Comparison of ENCODE assay signal across 1 cellular context in the genomic region with DNA sequence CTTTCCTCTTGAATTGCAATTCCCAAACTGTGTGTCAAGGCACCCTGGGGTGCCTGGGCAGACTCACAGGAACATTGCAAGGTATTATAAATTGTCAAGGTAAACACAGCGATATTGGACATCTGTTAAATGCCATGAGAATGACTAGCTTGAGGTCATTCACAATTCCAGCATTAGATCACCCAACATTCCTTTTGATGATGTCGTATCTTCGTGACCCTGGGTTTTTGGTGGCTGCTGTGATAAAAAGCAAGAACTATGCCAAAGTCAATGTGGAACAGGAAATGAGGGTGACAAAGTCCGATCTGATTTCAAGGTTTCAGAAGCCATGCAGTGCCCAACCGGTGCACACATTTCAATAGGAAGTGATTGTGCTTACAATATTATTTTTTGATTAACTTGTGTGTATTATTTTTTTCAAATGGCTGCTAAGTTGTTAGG.
A peak's percentile ranks its signal among the peaks of the same experiment; 100 is the strongest.
TF ChIP-seq lines count a peak whose summit lies in the region.

No MANE protein-coding gene starts in this region.

TF ChIP-seq in HEK293, 187 proteins besides CTCF, POLR2A, EP300 and RAD21 (continued from another document and continues in another):
- TF ChIP-seq, protein P1, sequence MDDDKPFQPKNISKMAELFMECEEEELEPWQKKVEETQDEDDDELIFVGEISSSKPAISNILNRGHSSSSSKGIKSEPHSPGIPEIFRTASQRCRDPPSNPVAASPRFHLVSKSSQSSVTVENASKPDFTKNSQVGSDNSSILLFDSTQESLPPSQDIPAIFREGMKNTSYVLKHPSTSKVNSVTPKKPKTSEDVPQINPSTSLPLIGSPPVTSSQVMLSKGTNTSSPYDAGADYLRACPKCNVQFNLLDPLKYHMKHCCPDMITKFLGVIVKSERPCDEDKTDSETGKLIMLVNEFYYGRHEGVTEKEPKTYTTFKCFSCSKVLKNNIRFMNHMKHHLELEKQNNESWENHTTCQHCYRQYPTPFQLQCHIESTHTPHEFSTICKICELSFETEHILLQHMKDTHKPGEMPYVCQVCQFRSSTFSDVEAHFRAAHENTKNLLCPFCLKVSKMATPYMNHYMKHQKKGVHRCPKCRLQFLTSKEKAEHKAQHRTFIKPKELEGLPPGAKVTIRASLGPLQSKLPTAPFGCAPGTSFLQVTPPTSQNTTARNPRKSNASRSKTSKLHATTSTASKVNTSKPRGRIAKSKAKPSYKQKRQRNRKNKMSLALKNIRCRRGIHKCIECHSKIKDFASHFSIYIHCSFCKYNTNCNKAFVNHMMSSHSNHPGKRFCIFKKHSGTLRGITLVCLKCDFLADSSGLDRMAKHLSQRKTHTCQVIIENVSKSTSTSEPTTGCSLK (tag by site-specific recombination; IDR thresholded peaks at IDR 0.05): no peak
- TF ChIP-seq KLF8 (tag by site-specific recombination; IDR thresholded peaks at IDR 0.05): peak; percentile 57
- TF ChIP-seq ZSCAN23 (tag by site-specific recombination; IDR thresholded peaks at IDR 0.05): peak; percentile 81; the same call in 1 of the 2 replicates
- TF ChIP-seq ZNF654 (tag by site-specific recombination; IDR thresholded peaks at IDR 0.05; ENCODE audit: low read depth): no peak
- peak; percentile 96 for TF ChIP-seq ZNF639 (tag by site-specific recombination; IDR thresholded peaks at IDR 0.05)
- no peak for TF ChIP-seq ZNF223 (tag by site-specific recombination; IDR thresholded peaks at IDR 0.05)
- no peak for TF ChIP-seq ZNF704 (tag by site-specific recombination; IDR thresholded peaks at IDR 0.05)
- TF ChIP-seq ZNF148 (tag by site-specific recombination; IDR thresholded peaks at IDR 0.05; ENCODE audit: borderline replicate concordance): no peak
- TF ChIP-seq ZNF549 (tag by site-specific recombination; IDR thresholded peaks at IDR 0.05): no peak
- peak; percentile 66 for TF ChIP-seq GLIS1 (tag by site-specific recombination; IDR thresholded peaks at IDR 0.05)
- TF ChIP-seq ZNF24 (tag by site-specific recombination; IDR thresholded peaks at IDR 0.05): peak; percentile 98
- TF ChIP-seq ZNF514 (tag by site-specific recombination; IDR thresholded peaks at IDR 0.05): no peak
- no peak for TF ChIP-seq GLI4 (tag by site-specific recombination; IDR thresholded peaks at IDR 0.05)
- TF ChIP-seq, protein P2, sequence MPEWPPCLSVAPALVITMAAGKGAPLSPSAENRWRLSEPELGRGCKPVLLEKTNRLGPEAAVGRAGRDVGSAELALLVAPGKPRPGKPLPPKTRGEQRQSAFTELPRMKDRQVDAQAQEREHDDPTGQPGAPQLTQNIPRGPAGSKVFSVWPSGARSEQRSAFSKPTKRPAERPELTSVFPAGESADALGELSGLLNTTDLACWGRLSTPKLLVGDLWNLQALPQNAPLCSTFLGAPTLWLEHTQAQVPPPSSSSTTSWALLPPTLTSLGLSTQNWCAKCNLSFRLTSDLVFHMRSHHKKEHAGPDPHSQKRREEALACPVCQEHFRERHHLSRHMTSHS (tag by site-specific recombination; IDR thresholded peaks at IDR 0.05): 0 out of 2 replicates have a peak, but pooled peaks have one; percentile 45
- no peak for TF ChIP-seq ZNF768 (tag by site-specific recombination; IDR thresholded peaks at IDR 0.05)
- no peak for TF ChIP-seq ZBTB1 (tag by site-specific recombination; IDR thresholded peaks at IDR 0.05)
- TF ChIP-seq ZNF174 (tag by site-specific recombination; IDR thresholded peaks at IDR 0.05): no peak
- TF ChIP-seq, protein P3, sequence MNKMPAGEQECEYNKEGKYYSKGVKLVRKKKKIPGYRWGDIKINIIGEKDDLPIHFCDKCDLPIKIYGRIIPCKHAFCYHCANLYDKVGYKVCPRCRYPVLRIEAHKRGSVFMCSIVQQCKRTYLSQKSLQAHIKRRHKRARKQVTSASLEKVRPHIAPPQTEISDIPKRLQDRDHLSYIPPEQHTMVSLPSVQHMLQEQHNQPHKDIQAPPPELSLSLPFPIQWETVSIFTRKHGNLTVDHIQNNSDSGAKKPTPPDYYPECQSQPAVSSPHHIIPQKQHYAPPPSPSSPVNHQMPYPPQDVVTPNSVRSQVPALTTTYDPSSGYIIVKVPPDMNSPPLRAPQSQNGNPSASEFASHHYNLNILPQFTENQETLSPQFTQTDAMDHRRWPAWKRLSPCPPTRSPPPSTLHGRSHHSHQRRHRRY (tag by site-specific recombination; IDR thresholded peaks at IDR 0.05): no peak
- TF ChIP-seq, protein P4, sequence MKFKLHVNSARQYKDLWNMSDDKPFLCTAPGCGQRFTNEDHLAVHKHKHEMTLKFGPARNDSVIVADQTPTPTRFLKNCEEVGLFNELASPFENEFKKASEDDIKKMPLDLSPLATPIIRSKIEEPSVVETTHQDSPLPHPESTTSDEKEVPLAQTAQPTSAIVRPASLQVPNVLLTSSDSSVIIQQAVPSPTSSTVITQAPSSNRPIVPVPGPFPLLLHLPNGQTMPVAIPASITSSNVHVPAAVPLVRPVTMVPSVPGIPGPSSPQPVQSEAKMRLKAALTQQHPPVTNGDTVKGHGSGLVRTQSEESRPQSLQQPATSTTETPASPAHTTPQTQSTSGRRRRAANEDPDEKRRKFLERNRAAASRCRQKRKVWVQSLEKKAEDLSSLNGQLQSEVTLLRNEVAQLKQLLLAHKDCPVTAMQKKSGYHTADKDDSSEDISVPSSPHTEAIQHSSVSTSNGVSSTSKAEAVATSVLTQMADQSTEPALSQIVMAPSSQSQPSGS (tag by site-specific recombination; IDR thresholded peaks at IDR 0.05; ENCODE audit: low read depth): 0 out of 2 replicates have a peak, but pooled peaks have one; percentile 58
- no peak for TF ChIP-seq ZNF610 (tag by site-specific recombination; IDR thresholded peaks at IDR 0.05; ENCODE audit: borderline replicate concordance)
- TF ChIP-seq ZNF248 (tag by site-specific recombination; IDR thresholded peaks at IDR 0.05): no peak
- TF ChIP-seq ZNF311 (tag by site-specific recombination; IDR thresholded peaks at IDR 0.05; ENCODE audit: borderline replicate concordance): no peak
- no peak for TF ChIP-seq TRIM28 (IDR thresholded peaks at IDR 0.05; ENCODE audit: borderline replicate concordance, low read length)
- TF ChIP-seq IKZF3 (tag by site-specific recombination; IDR thresholded peaks at IDR 0.05): no peak
- TF ChIP-seq KLF10 (tag by site-specific recombination; IDR thresholded peaks at IDR 0.05): peak; percentile 70; the same call in 1 of the 2 replicates
- no peak for TF ChIP-seq MEIS1 (CRISPR knock-in tag; IDR thresholded peaks at IDR 0.05; ENCODE audit: borderline replicate concordance)
- TF ChIP-seq MZF1 (tag by site-specific recombination; IDR thresholded peaks at IDR 0.05; ENCODE audit: borderline replicate concordance): no peak
- TF ChIP-seq ZNF19 (tag by site-specific recombination; IDR thresholded peaks at IDR 0.05; ENCODE audit: low read depth): no peak
- no peak for TF ChIP-seq BCL11B (tag by site-specific recombination; IDR thresholded peaks at IDR 0.05; ENCODE audit: low read depth)
- peak; percentile 53; the same call in 1 of the 2 replicates for TF ChIP-seq ZNF362 (tag by site-specific recombination; IDR thresholded peaks at IDR 0.05)
- no peak for TF ChIP-seq ZNF621 (tag by site-specific recombination; IDR thresholded peaks at IDR 0.05)
- TF ChIP-seq PRDM1 (tag by site-specific recombination; IDR thresholded peaks at IDR 0.05): no peak
- TF ChIP-seq ZNF785 (tag by site-specific recombination; IDR thresholded peaks at IDR 0.05): no peak
- TF ChIP-seq ZNF16 (tag by site-specific recombination; IDR thresholded peaks at IDR 0.05; ENCODE audit: low read depth): no peak
- TF ChIP-seq TCF7L2 (IDR thresholded peaks at IDR 0.05; ENCODE audit: borderline replicate concordance, low read depth, low read length): no peak
- 0 out of 2 replicates have a peak, but pooled peaks have one; percentile 24 for TF ChIP-seq ZNF391 (tag by site-specific recombination; IDR thresholded peaks at IDR 0.05; ENCODE audit: borderline replicate concordance, low read depth)
- TF ChIP-seq ZNF701 (tag by site-specific recombination; IDR thresholded peaks at IDR 0.05): no peak
- TF ChIP-seq ZNF341 (tag by site-specific recombination; IDR thresholded peaks at IDR 0.05; ENCODE audit: low read depth): no peak
- peak; percentile 93 for TF ChIP-seq INSM2 (tag by site-specific recombination; IDR thresholded peaks at IDR 0.05)
- 0 out of 2 replicates have a peak, but pooled peaks have one; percentile 29 for TF ChIP-seq ZIC2 (tag by site-specific recombination; IDR thresholded peaks at IDR 0.05)
- no peak for TF ChIP-seq ZBTB20 (tag by site-specific recombination; IDR thresholded peaks at IDR 0.05)
- TF ChIP-seq ZNF560 (tag by site-specific recombination; IDR thresholded peaks at IDR 0.05; ENCODE audit: borderline replicate concordance): no peak
- peak; percentile 98 for TF ChIP-seq ZNF629 (tag by site-specific recombination; IDR thresholded peaks at IDR 0.05)
- TF ChIP-seq ZNF157 (tag by site-specific recombination; IDR thresholded peaks at IDR 0.05): no peak
- peak; percentile 86 for TF ChIP-seq ZFP37 (tag by site-specific recombination; IDR thresholded peaks at IDR 0.05)
- TF ChIP-seq ZNF692 (tag by site-specific recombination; IDR thresholded peaks at IDR 0.05): peak; percentile 78
- no peak for TF ChIP-seq ZNF114 (tag by site-specific recombination; IDR thresholded peaks at IDR 0.05)
- TF ChIP-seq ZNF747 (tag by site-specific recombination; IDR thresholded peaks at IDR 0.05): no peak
- no peak for TF ChIP-seq ZNF416 (tag by site-specific recombination; IDR thresholded peaks at IDR 0.05)
